8 cellular contexts compared by ENCODE assay signal in genomic region chr11:31509017-31509411, GRCh38. TPM values are rescaled to one million over a fixed set of nuclear protein-coding genes. Genes with fewer than 3 reads are reported as not detected.
DNase-seq lines count a peak whose midpoint lies in the region; ATAC-seq and TF ChIP-seq lines count a peak whose summit lies in the region.

No MANE protein-coding gene starts in this region.

- H3K27ac ChIP-seq in WERI-Rb-1 (peak overlapping the region; percentile 72), right atrium auricular region (peak overlapping the region; percentile 74 to 84), skeletal muscle tissue (ENCODE audit: low read depth, low read length) (peak overlapping the region; percentile 68)

- H3K36me3 ChIP-seq in WERI-Rb-1 (peaks cover 3% of the 10 kb centered on the region), right atrium auricular region (no peaks in the 10 kb centered on the region), skeletal muscle tissue (ENCODE audit: control insufficient read depth in 3 of 3, insufficient read depth in 3 of 3, low read length in 3 of 3) (no peaks in the 10 kb centered on the region)

- DNase-seq in AG04449 (ENCODE audit: low read depth, low spot score) (no peak), WERI-Rb-1 (no peak), right atrium auricular region (ENCODE audit: low spot score) (no peak), GOT3 (lab: John Stamatoyannopoulos, UW) (no peak)
- DNase-seq in activated CD4-positive, CD25-positive, alpha-beta regulatory T cell (lab: John Stamatoyannopoulos, UW): no peak

- POLR2A ChIA-PET in AG04449 (lab: Yijun Ruan, JAX): no interaction called here

- H3K9ac ChIP-seq in skeletal muscle tissue (ENCODE audit: low read depth in 1 of 3, low read length in 3 of 3): peak overlapping the region; percentile 84 to 99 (median 96)

- no peaks in the 10 kb centered on the region for H3K27me3 ChIP-seq in WERI-Rb-1 (ENCODE audit: insufficient read depth, low read depth, severe bottlenecking)
- no peaks in the 10 kb centered on the region for H3K27me3 ChIP-seq in right atrium auricular region
- no peaks in the 10 kb centered on the region for H3K27me3 ChIP-seq in skeletal muscle tissue (ENCODE audit: control insufficient read depth in 3 of 3, insufficient read depth in 3 of 3, low read length in 3 of 3)

- H3K4me1 ChIP-seq in right atrium auricular region (peaks cover 0 to 21% of the 10 kb centered on the region in 2 donors), skeletal muscle tissue (ENCODE audit: control insufficient read depth in 3 of 3, insufficient read depth in 3 of 3, low read length in 3 of 3) (peaks cover 0 to 9% (median 0%) of the 10 kb centered on the region in 3 donors)

- peak; percentile 9 for ATAC-seq in GM18498 (IDR thresholded peaks at IDR 0.05; ENCODE audit: unreplicated experiment)
- ATAC-seq in HG03066 (IDR thresholded peaks at IDR 0.05; ENCODE audit: low read depth, unreplicated experiment): peak; percentile 4

- no peak for TF ChIP-seq CTCF in AG04449 (IDR thresholded peaks at IDR 0.05; ENCODE audit: insufficient read depth, low read length, missing control alignments)
- TF ChIP-seq CTCF in WERI-Rb-1 (IDR thresholded peaks at IDR 0.05; ENCODE audit: low read depth, low read length): no peak
- TF ChIP-seq CTCF in right atrium auricular region (IDR thresholded peaks at IDR 0.05): no peak

- CTCF ChIA-PET in AG04449 (lab: Yijun Ruan, JAX): no interaction called here

- peak overlapping the region; percentile 99 for H3K4me3 ChIP-seq in AG04449 (ENCODE audit: low read depth, low read length)
- H3K4me3 ChIP-seq in WERI-Rb-1 (ENCODE audit: low read depth, low read length): peak overlapping the region; percentile 81
- H3K4me3 ChIP-seq in right atrium auricular region: peak overlapping the region; percentile 83 to 91
- H3K4me3 ChIP-seq in skeletal muscle tissue (ENCODE audit: low read length in 3 of 3): peak overlapping the region; percentile 90 to 99 (median 96)

- H3K9me3 ChIP-seq in WERI-Rb-1 (ENCODE audit: severe bottlenecking) (no peaks in the 10 kb centered on the region), right atrium auricular region (no peaks in the 10 kb centered on the region), skeletal muscle tissue (ENCODE audit: control insufficient read depth in 3 of 3, low read length in 3 of 3) (no peaks in the 10 kb centered on the region)

RNA-seq across cellular contexts. Expression of gene IMMP1L, which starts 0.4 kb away (rescaled TPM):
- 10 to 100 TPM in 1 of 2 donors, 1 to 10 TPM in 1; 9.1 to 22.9 TPM for total RNA-seq in right atrium auricular region
- 17.7 TPM for total RNA-seq in skeletal muscle tissue

RNA-seq across cellular contexts. Expression of gene ELP4, which starts 0.6 kb away (rescaled TPM):
- total RNA-seq in right atrium auricular region (10 to 100 TPM; 14.0 to 15.6 TPM), skeletal muscle tissue (25.6 TPM)
